In genomic region chr16:48137822-48138221, GRCh38 we compare ENCODE assay signal across 34 cellular contexts. TPM values are rescaled to one million over a fixed set of nuclear protein-coding genes. Genes with fewer than 3 reads are reported as not detected.
"Had no signal": no experiment of that assay in that cellular context is flagged by ENCODE, and none has a peak within 500 bp of the region (broad histone marks: within the 10 kb centered on the region; RNA-seq: fewer than 3 reads in every experiment).

No MANE protein-coding gene starts in this region.

- H3K4me3 Mint-ChIP-seq: immature natural killer cell; naive B cell; natural killer cell; nephron progenitor cell; neural progenitor cell; stimulated activated effector memory CD8-positive, alpha-beta T cell treated with anti-CD3 and anti-CD28 coated beads, Interleukin-12 subunit alpha, Interleukin-12 subunit beta, amount 100 ng/mL, for 72 hours; stimulated activated naive CD8-positive, alpha-beta T cell treated with anti-CD3 and anti-CD28 coated beads, Interleukin-15, Interleukin-2, amounts not matched to agents 100 ng/mL and 50 ng/mL, for 24 hours had no signal

- H3K4me3 ChIP-seq: left lung, lower lobe of right lung, neural progenitor cell, ovary, spleen, suprapubic skin, thoracic aorta, tibial artery, upper lobe of right lung had no signal

- FAIRE-seq: islet of Langerhans, kidney, small intestine, urothelium cell line had no signal

- H3K4me1 ChIP-seq: left lung, neural progenitor cell, spleen, suprapubic skin, tibial artery, upper lobe of right lung had no signal

- H3K27me3 ChIP-seq: left lung, neural progenitor cell, ovary, suprapubic skin, upper lobe of right lung had no signal

- H3K9me3 Mint-ChIP-seq: natural killer cell; nephron progenitor cell; neural progenitor cell; stimulated activated effector memory CD8-positive, alpha-beta T cell treated with anti-CD3 and anti-CD28 coated beads, Interleukin-12 subunit alpha, Interleukin-12 subunit beta, amount 100 ng/mL, for 72 hours; stimulated activated naive CD8-positive, alpha-beta T cell treated with anti-CD3 and anti-CD28 coated beads, Interleukin-15, Interleukin-2, amounts not matched to agents 100 ng/mL and 50 ng/mL, for 24 hours had no signal

- H3K36me3 Mint-ChIP-seq: immature natural killer cell; naive B cell; natural killer cell; neural progenitor cell; stimulated activated effector memory CD8-positive, alpha-beta T cell treated with anti-CD3 and anti-CD28 coated beads, Interleukin-12 subunit alpha, Interleukin-12 subunit beta, amount 100 ng/mL, for 72 hours had no signal

- H3K27ac ChIP-seq: left lung, lower lobe of right lung, neural progenitor cell, neutrophil, ovary, spleen, suprapubic skin, thoracic aorta, tibial artery, upper lobe of right lung had no signal

- DNase-seq: hippocampal formation; immature natural killer cell; kidney; left colon; left lung; lower lobe of right lung; mammary epithelial cell; mesenchymal stem cell; naive B cell; natural killer cell; nephron progenitor cell; occipital lobe; ovary; retina; right cardiac atrium; small intestine; spleen; stimulated activated CD4-positive, alpha-beta T cell treated with anti-CD3 and anti-CD28 coated beads, Interleukin-4, amount 100 ng/mL, for 24 hours; stimulated activated naive CD4-positive, alpha-beta T cell; tibial artery; trophoblast cell; upper lobe of right lung had no signal

- H3K27ac Mint-ChIP-seq: immature natural killer cell; naive B cell; natural killer cell; nephron progenitor cell; neural progenitor cell; progenitor cell of endocrine pancreas; stimulated activated effector memory CD8-positive, alpha-beta T cell treated with anti-CD3 and anti-CD28 coated beads, Interleukin-12 subunit alpha, Interleukin-12 subunit beta, amount 100 ng/mL, for 72 hours; stimulated activated naive CD8-positive, alpha-beta T cell treated with anti-CD3 and anti-CD28 coated beads, Interleukin-15, Interleukin-2, amounts not matched to agents 100 ng/mL and 50 ng/mL, for 24 hours had no signal

- H3K36me3 ChIP-seq: left lung, lower lobe of right lung, neural progenitor cell, neutrophil, ovary, spleen, suprapubic skin, thoracic aorta, tibial artery, upper lobe of right lung had no signal

- H3K9me3 ChIP-seq: left lung, lower lobe of right lung, neutrophil, ovary, spleen, suprapubic skin, thoracic aorta, tibial artery, upper lobe of right lung had no signal

- ATAC-seq: left colon; left lung; lower lobe of right lung; natural killer cell; sciatic nerve; stimulated activated effector memory CD8-positive, alpha-beta T cell treated with anti-CD3 and anti-CD28 coated beads, Interleukin-12 subunit alpha, Interleukin-12 subunit beta, amount 100 ng/mL, for 72 hours; upper lobe of right lung had no signal

- H3K4me1 Mint-ChIP-seq: immature natural killer cell; naive B cell; natural killer cell; nephron progenitor cell; stimulated activated effector memory CD8-positive, alpha-beta T cell treated with anti-CD3 and anti-CD28 coated beads, Interleukin-12 subunit alpha, Interleukin-12 subunit beta, amount 100 ng/mL, for 72 hours had no signal

RNA-seq across cellular contexts. Expression of gene ABCC12, which starts 18.0 kb away (rescaled TPM):
- total RNA-seq: kidney, left colon, left lung, lower lobe of right lung, mammary epithelial cell, natural killer cell, right cardiac atrium, sciatic nerve, spleen, subcutaneous adipose tissue, suprapubic skin, thoracic aorta, upper lobe of right lung had no signal
- polyA plus RNA-seq: immature natural killer cell, liver, mammary epithelial cell, right cardiac atrium, small intestine, spleen had no signal
